ENCODE assay signal across 21 cellular contexts in genomic region chr15:27043770-27044169, GRCh38.
DNase-seq lines count a peak whose midpoint lies in the region; ATAC-seq, FAIRE-seq and TF ChIP-seq lines count a peak whose summit lies in the region.
"Had no signal": no experiment of that assay in that cellular context is flagged by ENCODE, and none has a peak within 500 bp of the region (broad histone marks: within the 10 kb centered on the region; RNA-seq: fewer than 3 reads in every experiment).

No MANE protein-coding gene starts in this region.

- H3K27ac ChIP-seq in kidney (ENCODE audit: low read depth in 2 of 2, low read length in 2 of 2): no peak overlapping the region
- H3K27ac ChIP-seq in spleen: peak overlapping the region in 3 of 8 donors; percentile 14 to 55 (median 40)
- H3K27ac ChIP-seq: 22Rv1, A549, C4-2B, HL-60 had no signal

- WGBS in spleen, 5 donors: 60 to 74% (median 61%) methylated on average over 6 of the region's 6 CpGs

- H3K36me3 ChIP-seq in kidney (ENCODE audit: control insufficient read depth in 1 of 2, insufficient read depth in 2 of 2, low read length in 2 of 2) (no peaks in the 10 kb centered on the region), spleen (no peaks in the 10 kb centered on the region)

- no peak overlapping the region for H3K4me3 ChIP-seq in NB4 (ENCODE audit: low read depth, low read length)
- no peak overlapping the region for H3K4me3 ChIP-seq in kidney (ENCODE audit: low read length in 2 of 2)
- no peak overlapping the region for H3K4me3 ChIP-seq in spleen
- H3K4me3 ChIP-seq: A549 had no signal

- H3K9me3 ChIP-seq in kidney (ENCODE audit: control insufficient read depth in 1 of 2, low read length in 2 of 2) (no peaks in the 10 kb centered on the region), spleen (no peaks in the 10 kb centered on the region)
- H3K9me3 ChIP-seq: A549, Caco-2 had no signal

- H3K27me3 ChIP-seq in spleen (replicated peaks in 1 of 7): no peaks in the 10 kb centered on the region

- TF ChIP-seq POLR2A in NB4 (IDR thresholded peaks at IDR 0.05; ENCODE audit: extremely low read depth, insufficient read length): no peak
- TF ChIP-seq POLR2A in spleen (IDR thresholded peaks at IDR 0.05): no peak

- intact Hi-C loops in kidney (cut with DNase I): no loop called here
- intact Hi-C loops in spleen (cut with DNase I; ENCODE audit: low total_unique reads): no loop called here

- no peak overlapping the region for H3K9ac ChIP-seq in kidney (ENCODE audit: low read length in 2 of 2)

- DNase-seq in SKM-1 treated with dmso at 0.1 percent for 144 hours (lab: John Stamatoyannopoulos, UW; ENCODE audit: unreplicated experiment) (peak; percentile 0), SKM-1 (lab: John Stamatoyannopoulos, UW; ENCODE audit: unreplicated experiment) (no peak), GF-D8 (lab: John Stamatoyannopoulos, UW) (peak; percentile 5), NB4 (ENCODE audit: low read depth) (peak; percentile 11), kidney (peak; percentile 50), spleen (no peak)
- no peak for DNase-seq in stimulated activated CD4-positive, alpha-beta T cell treated with anti-CD3 and anti-CD28 coated beads, Interleukin-4, amount 100 ng/mL, for 1 hour
- DNase-seq: AML-193; Caco-2; CD4-positive, alpha-beta T cell; DMS79; GDM1; H9; IMR-90 had no signal

- ATAC-seq in HG03469 (IDR thresholded peaks at IDR 0.05; ENCODE audit: unreplicated experiment): no peak
- ATAC-seq: A549 had no signal

- FAIRE-seq in kidney (lab: Jason Lieb, UNC): no peak
- FAIRE-seq: A549, D721Med, H1 had no signal

- TF ChIP-seq CTCF in NB4 (IDR thresholded peaks at IDR 0.05; ENCODE audit: low read depth, low read length) (no peak), kidney (IDR thresholded peaks at IDR 0.05; ENCODE audit: borderline replicate concordance, extremely low read depth, insufficient read depth) (no peak), spleen (IDR thresholded peaks at IDR 0.05 in 8 of 11, conservative IDR thresholded peaks at IDR 0.05 in 3 of 11) (no peak)

- H3K4me1 ChIP-seq in kidney (ENCODE audit: control insufficient read depth in 1 of 2, insufficient read depth in 1 of 2, low read depth in 1 of 2, low read length in 2 of 2) (no peaks in the 10 kb centered on the region), spleen (peaks cover 0 to 4% (median 0%) of the 10 kb centered on the region in 6 donors)
- H3K4me1 ChIP-seq: A549, Caco-2 had no signal

Comparison
In these comparisons a context has a peak if more than half of its experiments do, and no peak if none do; other contexts are left out.
1. DNase-seq: peak in SKM-1 treated with dmso at 0.1 percent for 144 hours (single experiment), GF-D8 (single experiment), NB4 (single experiment) and kidney (single experiment); none in SKM-1 (single experiment), stimulated activated CD4-positive, alpha-beta T cell treated with anti-CD3 and anti-CD28 coated beads, Interleukin-4, amount 100 ng/mL, for 1 hour (single experiment) and spleen (single experiment).